21 cellular contexts compared by ENCODE assay signal in the genomic region with DNA sequence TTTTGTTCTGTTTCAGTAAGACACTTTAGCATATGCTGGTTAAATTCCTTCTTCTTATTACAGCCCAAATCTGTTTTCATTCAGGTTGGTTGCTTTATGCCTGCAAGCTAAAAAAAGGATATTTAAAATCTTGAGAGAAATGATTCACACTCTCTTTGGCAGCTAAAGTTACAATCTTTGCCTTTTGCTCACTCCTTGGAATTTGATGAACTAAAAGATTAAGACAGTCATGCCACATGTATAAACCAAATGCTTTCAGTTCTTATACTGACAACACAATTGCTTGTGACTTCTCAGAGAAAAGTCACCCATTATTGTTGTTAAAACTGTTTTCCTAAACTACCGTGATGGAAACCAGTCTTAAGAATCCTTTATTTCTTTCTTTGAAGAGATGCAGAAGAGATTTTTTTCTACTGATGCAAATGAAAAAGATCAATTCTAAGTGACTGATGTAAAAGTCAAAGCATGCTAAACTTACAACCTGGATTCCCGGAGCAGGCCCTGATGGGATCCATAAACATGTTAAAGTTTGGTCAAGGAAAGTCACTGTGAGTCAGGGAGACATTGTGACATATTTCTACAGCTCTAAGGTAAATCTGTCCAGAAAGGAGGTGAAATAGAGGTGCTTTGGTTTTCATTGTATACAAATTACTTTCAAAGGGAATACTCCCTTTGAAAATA.
DNase-seq lines count a peak whose midpoint lies in the region; ATAC-seq and TF ChIP-seq lines count a peak whose summit lies in the region.
"Had no signal": no experiment of that assay in that cellular context is flagged by ENCODE, and none has a peak within 500 bp of the region (broad histone marks: within the 10 kb centered on the region; RNA-seq: fewer than 3 reads in every experiment).

No MANE protein-coding gene starts in this region.

- intact Hi-C loops in OCI-LY7 (cut with micrococcal nuclease; ENCODE audit: unreplicated experiment), result no loop called here

- no peak overlapping the region for H3K9ac ChIP-seq in fibroblast of lung (ENCODE audit: insufficient read depth, low read length)
- H3K9ac ChIP-seq: BLaER1 treated with 17β-estradiol and CSF1 and Interleukin-3, amounts not matched to agents 10 nM and 100 nM had no signal

- H3K4me1 ChIP-seq in fibroblast of lung (ENCODE audit: control insufficient read depth, extremely low read depth, insufficient read depth, low read length), result no peaks in the 10 kb centered on the region
- H3K4me1 ChIP-seq in OCI-LY7 (ENCODE audit: insufficient read depth, low read length, poor library complexity, severe bottlenecking), result no peaks in the 10 kb centered on the region
- H3K4me1 ChIP-seq: BLaER1 treated with 17β-estradiol and CSF1 and Interleukin-3, amounts not matched to agents 10 nM and 100 nM; gastroesophageal sphincter; right atrium auricular region; upper lobe of left lung had no signal

- ATAC-seq in activated CD8-positive, alpha-beta memory T cell treated with anti-CD3 and anti-CD28 coated beads, Interleukin-2, amount 10 ng/mL, durations not matched to agents 7 days and 5 days, result no peak
- ATAC-seq: activated T-cell treated with anti-CD3 and anti-CD28 coated beads, Interleukin-2, amount 50 U/mL, for 72 hours; gastroesophageal sphincter had no signal

- no peaks in the 10 kb centered on the region for H3K9me2 ChIP-seq in OCI-LY7 (ENCODE audit: insufficient read depth, low read length)

- H3K9me3 ChIP-seq in fibroblast of lung (ENCODE audit: control insufficient read depth, insufficient read depth, low read depth, low read length), result no peaks in the 10 kb centered on the region
- H3K9me3 ChIP-seq in OCI-LY7 (ENCODE audit: low read length), result 0 out of 2 replicates have a peak, but pooled peaks cover 8% of the 10 kb centered on the region
- H3K9me3 ChIP-seq: BLaER1 treated with 17β-estradiol and CSF1 and Interleukin-3, amounts not matched to agents 10 nM and 100 nM; gastroesophageal sphincter; right atrium auricular region; upper lobe of left lung had no signal

- H3K4me1 Mint-ChIP-seq in osteocyte (ENCODE audit: unreplicated experiment), result peaks cover 7% of the 10 kb centered on the region
- no peaks in the 10 kb centered on the region for H3K4me1 Mint-ChIP-seq in activated CD4-positive, alpha-beta memory T cell treated with anti-CD3 and anti-CD28 coated beads, Interleukin-2, amount 10 ng/mL, durations not matched to agents 7 days and 5 days
- H3K4me1 Mint-ChIP-seq in activated CD8-positive, alpha-beta memory T cell treated with anti-CD3 and anti-CD28 coated beads, Interleukin-2, amount 10 ng/mL, durations not matched to agents 7 days and 5 days, result no peaks in the 10 kb centered on the region
- H3K4me1 Mint-ChIP-seq: activated CD4-positive, alpha-beta T cell treated with anti-CD3 and anti-CD28 coated beads, Interleukin-2, amount 10 ng/mL, durations not matched to agents 24 days and 14 days had no signal

- no peaks in the 10 kb centered on the region for H3K27me3 Mint-ChIP-seq in osteocyte (ENCODE audit: unreplicated experiment)
- H3K27me3 Mint-ChIP-seq in activated CD4-positive, alpha-beta memory T cell treated with anti-CD3 and anti-CD28 coated beads, Interleukin-2, amount 10 ng/mL, durations not matched to agents 7 days and 5 days, result no peaks in the 10 kb centered on the region
- H3K27me3 Mint-ChIP-seq in activated CD8-positive, alpha-beta memory T cell treated with anti-CD3 and anti-CD28 coated beads, Interleukin-2, amount 10 ng/mL, durations not matched to agents 7 days and 5 days, result no peaks in the 10 kb centered on the region
- H3K27me3 Mint-ChIP-seq: activated CD4-positive, alpha-beta T cell treated with anti-CD3 and anti-CD28 coated beads, Interleukin-2, amount 10 ng/mL, durations not matched to agents 24 days and 14 days had no signal

- H2AFZ ChIP-seq in fibroblast of lung (ENCODE audit: low read length) (no peak overlapping the region), OCI-LY7 (ENCODE audit: low read length) (no peak overlapping the region)

- no peak overlapping the region for H3K4me3 ChIP-seq in fibroblast of lung (replicated peaks in 1 of 4; ENCODE audit: control extremely low read depth in 1 of 4, insufficient read depth in 1 of 4, low read depth in 3 of 4, low read length in 4 of 4)
- H3K4me3 ChIP-seq in OCI-LY7 (ENCODE audit: low read depth, low read length, poor library complexity, severe bottlenecking), result no peak overlapping the region
- H3K4me3 ChIP-seq: BLaER1 treated with 17β-estradiol and CSF1 and Interleukin-3, amounts not matched to agents 10 nM and 100 nM; dorsolateral prefrontal cortex; gastroesophageal sphincter; right atrium auricular region; upper lobe of left lung had no signal

- TF ChIP-seq CTCF in RWPE1 (conservative IDR thresholded peaks at IDR 0.05; ENCODE audit: low read depth) (no peak), fibroblast of lung (conservative IDR thresholded peaks at IDR 0.05 in 1 of 2, IDR thresholded peaks at IDR 0.05 in 1 of 2; ENCODE audit: low read depth in 1 of 2, low read length in 2 of 2) (no peak), osteocyte (IDR thresholded peaks at IDR 0.05) (no peak), OCI-LY7 (conservative IDR thresholded peaks at IDR 0.05; ENCODE audit: low read length) (no peak)

- no peaks in the 10 kb centered on the region for H3K36me3 Mint-ChIP-seq in osteocyte (ENCODE audit: unreplicated experiment)
- no peaks in the 10 kb centered on the region for H3K36me3 Mint-ChIP-seq in activated CD4-positive, alpha-beta memory T cell treated with anti-CD3 and anti-CD28 coated beads, Interleukin-2, amount 10 ng/mL, durations not matched to agents 7 days and 5 days (ENCODE audit: low read depth)
- no peaks in the 10 kb centered on the region for H3K36me3 Mint-ChIP-seq in activated CD8-positive, alpha-beta memory T cell treated with anti-CD3 and anti-CD28 coated beads, Interleukin-2, amount 10 ng/mL, durations not matched to agents 7 days and 5 days

- POLR2A ChIA-PET in RWPE1 (lab: Yijun Ruan, JAX; ENCODE audit: low non-redundant PET) (no interaction called here), OCI-LY7 (lab: Charles Lee) (no interaction called here)
- POLR2A ChIA-PET in activated CD4-positive, alpha-beta memory T cell treated with anti-CD3 and anti-CD28 coated beads, Interleukin-2, amount 10 ng/mL, durations not matched to agents 7 days and 5 days (lab: Charles Lee), result no interaction called here

- H3K27ac ChIP-seq in RWPE1 (no peak overlapping the region), fibroblast of lung (ENCODE audit: insufficient read depth, low read length) (peak overlapping the region; percentile 16), OCI-LY7 (ENCODE audit: low read depth, low read length, poor library complexity, severe bottlenecking) (no peak overlapping the region)
- H3K27ac ChIP-seq: BLaER1 treated with 17β-estradiol and CSF1 and Interleukin-3, amounts not matched to agents 10 nM and 100 nM; gastroesophageal sphincter; right atrium auricular region; upper lobe of left lung had no signal

- no peaks in the 10 kb centered on the region for H3K36me3 ChIP-seq in fibroblast of lung (ENCODE audit: control insufficient read depth, insufficient read depth, low read length)
- H3K36me3 ChIP-seq in OCI-LY7 (ENCODE audit: insufficient read depth, low read length), result no peaks in the 10 kb centered on the region
- H3K36me3 ChIP-seq: BLaER1 treated with 17β-estradiol and CSF1 and Interleukin-3, amounts not matched to agents 10 nM and 100 nM; gastroesophageal sphincter; right atrium auricular region; upper lobe of left lung had no signal

- H3K79me2 ChIP-seq in fibroblast of lung (ENCODE audit: control insufficient read depth, insufficient read depth, low read length) (no peaks in the 10 kb centered on the region), OCI-LY7 (ENCODE audit: insufficient read depth, low read depth, low read length) (no peaks in the 10 kb centered on the region)

- DNase-seq in EL (peak; percentile 4), RWPE1 (ENCODE audit: low spot score) (peak; percentile 52), fibroblast of lung (ENCODE audit: low read depth in 2 of 2) (peak in 1 of 2 donors; percentile 95), osteocyte (ENCODE audit: extremely low spot score, unreplicated experiment) (no peak), NCI-H1092 treated with DMSO at 0.1 percent for 48 hours (lab: John Stamatoyannopoulos, UW) (no peak), OCI-LY7 (ENCODE audit: low spot score) (no peak)
- no peak for DNase-seq in activated CD4-positive, alpha-beta memory T cell treated with anti-CD3 and anti-CD28 coated beads, Interleukin-2, amount 10 ng/mL, durations not matched to agents 7 days and 5 days
- DNase-seq in activated CD8-positive, alpha-beta memory T cell treated with anti-CD3 and anti-CD28 coated beads, Interleukin-2, amount 10 ng/mL, durations not matched to agents 7 days and 5 days, result no peak
- DNase-seq: activated CD4-positive, alpha-beta T cell treated with anti-CD3 and anti-CD28 coated beads, Interleukin-2, amount 10 ng/mL, durations not matched to agents 24 days and 14 days; activated T-cell treated with anti-CD3 and anti-CD28 coated beads, Interleukin-2, amount 50 U/mL, for 72 hours; amygdala; DMS79; dorsolateral prefrontal cortex; kidney glomerular epithelial cell; NCI-H1436; stimulated activated CD4-positive, alpha-beta T cell treated with anti-CD3 and anti-CD28 coated beads, Interleukin-4, amount 100 ng/mL, for 1 hour; T-helper 2 cell; upper lobe of left lung had no signal

- H3K27ac Mint-ChIP-seq in osteocyte (ENCODE audit: unreplicated experiment), result peak overlapping the region; percentile 11
- no peak overlapping the region for H3K27ac Mint-ChIP-seq in activated CD4-positive, alpha-beta memory T cell treated with anti-CD3 and anti-CD28 coated beads, Interleukin-2, amount 10 ng/mL, durations not matched to agents 7 days and 5 days
- H3K27ac Mint-ChIP-seq in activated CD8-positive, alpha-beta memory T cell treated with anti-CD3 and anti-CD28 coated beads, Interleukin-2, amount 10 ng/mL, durations not matched to agents 7 days and 5 days, result no peak overlapping the region
- H3K27ac Mint-ChIP-seq: activated CD4-positive, alpha-beta T cell treated with anti-CD3 and anti-CD28 coated beads, Interleukin-2, amount 10 ng/mL, durations not matched to agents 24 days and 14 days; activated T-cell treated with anti-CD3 and anti-CD28 coated beads, Interleukin-2, amount 50 U/mL, for 72 hours had no signal

- BruUV-seq in OCI-LY7 (replicated peaks; lab: Mats Ljungman, UMichigan), result no TSS peak

- H3K4me2 ChIP-seq in fibroblast of lung (ENCODE audit: extremely low read depth, insufficient read depth, low read length) (no peak overlapping the region), OCI-LY7 (ENCODE audit: low read length) (no peak overlapping the region)
- H3K4me2 ChIP-seq: BLaER1 treated with 17β-estradiol and CSF1 and Interleukin-3, amounts not matched to agents 10 nM and 100 nM had no signal

- H3K27me3 ChIP-seq in fibroblast of lung (ENCODE audit: control insufficient read depth, insufficient read depth, low read length), result no peaks in the 10 kb centered on the region
- H3K27me3 ChIP-seq: BLaER1 treated with 17β-estradiol and CSF1 and Interleukin-3, amounts not matched to agents 10 nM and 100 nM; dorsolateral prefrontal cortex; gastroesophageal sphincter; right atrium auricular region; upper lobe of left lung had no signal

- H4K20me1 ChIP-seq in fibroblast of lung (ENCODE audit: control insufficient read depth, extremely low read depth, insufficient read depth, low read length), result no peaks in the 10 kb centered on the region
- H4K20me1 ChIP-seq in OCI-LY7 (ENCODE audit: insufficient read depth, low read length), result no peaks in the 10 kb centered on the region
- H4K20me1 ChIP-seq: BLaER1 treated with 17β-estradiol and CSF1 and Interleukin-3, amounts not matched to agents 10 nM and 100 nM had no signal

- CTCF ChIA-PET in RWPE1 (lab: Yijun Ruan, JAX) (interaction anchor here (0.6 kb wide), 1 partner anchor 373 kb away, joined by 3 read pairs; no protein-coding TSS in a partner anchor), OCI-LY7 (lab: Charles Lee; ENCODE audit: unreplicated experiment) (no interaction called here)
- CTCF ChIA-PET in activated CD4-positive, alpha-beta memory T cell treated with anti-CD3 and anti-CD28 coated beads, Interleukin-2, amount 10 ng/mL, durations not matched to agents 7 days and 5 days (lab: Charles Lee), result no interaction called here
- CTCF ChIA-PET in activated CD8-positive, alpha-beta memory T cell treated with anti-CD3 and anti-CD28 coated beads, Interleukin-2, amount 10 ng/mL, durations not matched to agents 7 days and 5 days (lab: Charles Lee), result no interaction called here

- H3K9me3 Mint-ChIP-seq in osteocyte (ENCODE audit: unreplicated experiment), result no peaks in the 10 kb centered on the region
- H3K9me3 Mint-ChIP-seq in activated CD4-positive, alpha-beta memory T cell treated with anti-CD3 and anti-CD28 coated beads, Interleukin-2, amount 10 ng/mL, durations not matched to agents 7 days and 5 days, result peaks cover 12% of the 10 kb centered on the region
- peaks cover 19% of the 10 kb centered on the region for H3K9me3 Mint-ChIP-seq in activated CD8-positive, alpha-beta memory T cell treated with anti-CD3 and anti-CD28 coated beads, Interleukin-2, amount 10 ng/mL, durations not matched to agents 7 days and 5 days (ENCODE audit: low read depth)

- no peak overlapping the region for H3K4me3 Mint-ChIP-seq in osteocyte (ENCODE audit: unreplicated experiment)
- no peak overlapping the region for H3K4me3 Mint-ChIP-seq in activated CD4-positive, alpha-beta memory T cell treated with anti-CD3 and anti-CD28 coated beads, Interleukin-2, amount 10 ng/mL, durations not matched to agents 7 days and 5 days
- no peak overlapping the region for H3K4me3 Mint-ChIP-seq in activated CD8-positive, alpha-beta memory T cell treated with anti-CD3 and anti-CD28 coated beads, Interleukin-2, amount 10 ng/mL, durations not matched to agents 7 days and 5 days
- H3K4me3 Mint-ChIP-seq: activated CD4-positive, alpha-beta T cell treated with anti-CD3 and anti-CD28 coated beads, Interleukin-2, amount 10 ng/mL, durations not matched to agents 24 days and 14 days; activated T-cell treated with anti-CD3 and anti-CD28 coated beads, Interleukin-2, amount 50 U/mL, for 72 hours had no signal

Comparison
In these comparisons a context has a peak if more than half of its experiments do, and no peak if none do; other contexts are left out.
1. DNase-seq: peak in EL (single experiment) and RWPE1 (single experiment); none in osteocyte (single experiment), NCI-H1092 treated with DMSO at 0.1 percent for 48 hours (single experiment), activated CD4-positive, alpha-beta memory T cell treated with anti-CD3 and anti-CD28 coated beads, Interleukin-2, amount 10 ng/mL, durations not matched to agents 7 days and 5 days (single experiment), activated CD8-positive, alpha-beta memory T cell treated with anti-CD3 and anti-CD28 coated beads, Interleukin-2, amount 10 ng/mL, durations not matched to agents 7 days and 5 days (single experiment) and OCI-LY7 (single experiment).